ENCODE assay signal across 19 cellular contexts in the genomic region with DNA sequence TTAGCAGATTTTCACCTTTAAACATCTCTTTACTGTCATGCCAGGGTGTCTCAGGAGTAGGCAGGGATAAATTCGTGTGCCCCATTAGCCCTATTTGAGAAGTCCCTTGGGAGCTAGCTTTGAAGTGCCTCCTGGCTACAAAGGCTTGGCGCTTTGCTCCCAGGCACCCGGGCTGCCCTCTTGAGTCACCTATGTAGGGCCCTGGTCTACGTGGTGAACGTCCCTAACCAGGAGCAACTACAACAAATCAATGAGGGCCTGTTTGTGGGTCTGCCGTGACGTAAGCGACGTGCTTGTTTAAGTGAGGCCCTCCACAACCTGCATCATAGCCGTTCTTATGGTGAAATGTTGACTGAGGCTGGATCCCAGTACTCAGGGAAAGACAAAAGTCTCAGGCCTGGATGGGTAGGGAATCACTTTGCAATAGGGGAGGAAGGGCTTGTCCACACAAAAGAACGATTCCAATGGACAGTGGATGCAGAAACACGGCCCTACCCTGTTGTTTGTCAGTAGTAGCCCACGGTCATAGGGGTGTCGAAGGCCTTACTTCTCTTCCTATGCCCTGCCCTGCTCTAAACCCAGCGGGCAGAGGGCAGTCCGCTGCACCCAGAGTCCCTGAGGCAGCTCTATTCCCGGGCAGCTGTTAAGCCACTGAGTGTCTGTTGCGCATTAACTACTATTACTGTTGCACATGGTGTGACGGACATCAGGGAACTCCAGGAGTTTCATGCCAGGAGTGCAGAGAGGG.
"Had no signal": no experiment of that assay in that cellular context is flagged by ENCODE, and none has a peak within 500 bp of the region (broad histone marks: within the 10 kb centered on the region; RNA-seq: fewer than 3 reads in every experiment).

No MANE protein-coding gene starts in this region.

- H3K27ac ChIP-seq: brain microvascular endothelial cell, gastroesophageal sphincter, lower lobe of right lung, ovary, thyroid gland, uterus had no signal

- DNase-seq: activated CD4-positive, alpha-beta T cell treated with anti-CD3 and anti-CD28 coated beads for 1 hour; activated CD4-positive, alpha-beta T cell treated with anti-CD3 and anti-CD28 coated beads, Interleukin-2, amount 50 U/mL, for 48 hours; activated CD8-positive, alpha-beta memory T cell treated with anti-CD3 and anti-CD28 coated beads, Interleukin-2, amount 10 ng/mL, durations not matched to agents 7 days and 5 days; activated gamma-delta T cell; activated T-cell treated with anti-CD3 and anti-CD28 coated beads, Interleukin-2, amount 50 U/mL, for 24 hours; amygdala; brain microvascular endothelial cell; cerebellar nuclear complex; dermis blood vessel endothelial cell; lower lobe of right lung; nephron progenitor cell; ovary; stimulated activated CD4-positive, alpha-beta T cell treated with anti-CD3 and anti-CD28 coated beads, Interleukin-15, amount 100 ng/mL, for 24 hours; T-helper 9 cell; thyroid gland; uterus had no signal

- H3K27me3 ChIP-seq: ovary, thyroid gland had no signal

- H3K27ac Mint-ChIP-seq: activated CD8-positive, alpha-beta memory T cell treated with anti-CD3 and anti-CD28 coated beads, Interleukin-2, amount 10 ng/mL, durations not matched to agents 7 days and 5 days; activated naive CD8-positive, alpha-beta T cell; activated T-cell treated with anti-CD3 and anti-CD28 coated beads, Interleukin-2, amount 50 U/mL, for 24 hours; nephron progenitor cell had no signal

- H3K36me3 Mint-ChIP-seq: activated CD8-positive, alpha-beta memory T cell treated with anti-CD3 and anti-CD28 coated beads, Interleukin-2, amount 10 ng/mL, durations not matched to agents 7 days and 5 days; activated naive CD8-positive, alpha-beta T cell had no signal

- H3K9me3 ChIP-seq: gastroesophageal sphincter, lower lobe of right lung, ovary, thyroid gland, uterus had no signal

- H3K36me3 ChIP-seq: brain microvascular endothelial cell, gastroesophageal sphincter, lower lobe of right lung, ovary, thyroid gland, uterus had no signal

- H3K4me3 ChIP-seq: gastroesophageal sphincter, lower lobe of right lung, ovary, thyroid gland, uterus had no signal

- H3K4me3 Mint-ChIP-seq: activated CD8-positive, alpha-beta memory T cell treated with anti-CD3 and anti-CD28 coated beads, Interleukin-2, amount 10 ng/mL, durations not matched to agents 7 days and 5 days; activated naive CD8-positive, alpha-beta T cell; activated T-cell treated with anti-CD3 and anti-CD28 coated beads, Interleukin-2, amount 50 U/mL, for 24 hours; nephron progenitor cell had no signal

- H3K9me3 Mint-ChIP-seq: activated T-cell treated with anti-CD3 and anti-CD28 coated beads, Interleukin-2, amount 50 U/mL, for 24 hours; nephron progenitor cell had no signal

- FAIRE-seq: keratinocyte had no signal
